In the genomic region with DNA sequence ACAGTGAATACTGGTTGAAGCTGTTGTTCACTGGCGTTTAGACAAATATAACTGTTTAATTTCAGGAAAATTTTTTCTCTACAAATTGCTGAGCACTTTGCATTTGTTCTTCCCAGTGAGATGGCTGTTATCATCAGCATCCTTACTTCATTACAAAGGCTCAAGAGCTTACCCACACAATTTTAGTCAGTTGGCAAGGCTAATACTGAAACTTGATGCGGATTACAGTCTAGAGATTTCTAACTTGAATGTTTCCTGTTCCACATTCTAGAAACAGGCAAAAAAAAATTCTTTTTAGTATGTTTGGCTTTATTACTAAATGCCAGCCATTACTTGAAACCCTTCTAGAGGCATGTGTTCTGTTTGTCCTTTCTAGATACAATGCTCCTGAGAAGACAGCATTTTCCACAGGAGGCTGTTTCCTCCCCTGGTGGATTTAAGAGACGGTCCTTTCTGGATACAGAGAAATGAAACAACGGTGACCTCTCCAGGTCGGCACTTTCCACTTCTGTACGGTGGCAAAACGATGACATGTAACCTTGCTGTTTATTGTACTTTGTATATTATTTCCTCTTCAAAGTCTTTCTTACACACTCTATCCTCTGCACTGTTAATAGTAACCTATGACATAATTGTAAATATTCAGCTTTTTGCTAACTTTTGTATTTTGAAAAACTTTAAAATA, we compare ENCODE assay signal across 1 cellular context.
TF ChIP-seq lines count a peak whose summit lies in the region.

No MANE protein-coding gene starts in this region.

TF ChIP-seq in endothelial cell of umbilical vein, 7 proteins besides CTCF, POLR2A, EP300 and RAD21:
- TF ChIP-seq FOS (IDR thresholded peaks at IDR 0.05; ENCODE audit: borderline replicate concordance, insufficient read depth, low read length): no peak
- no peak for TF ChIP-seq GATA2 (IDR thresholded peaks at IDR 0.05; ENCODE audit: insufficient read depth, insufficient read length, low read depth, low read length)
TF ChIP-seq in endothelial cell of umbilical vein: peak in this region for 0.
